In the genomic region with DNA sequence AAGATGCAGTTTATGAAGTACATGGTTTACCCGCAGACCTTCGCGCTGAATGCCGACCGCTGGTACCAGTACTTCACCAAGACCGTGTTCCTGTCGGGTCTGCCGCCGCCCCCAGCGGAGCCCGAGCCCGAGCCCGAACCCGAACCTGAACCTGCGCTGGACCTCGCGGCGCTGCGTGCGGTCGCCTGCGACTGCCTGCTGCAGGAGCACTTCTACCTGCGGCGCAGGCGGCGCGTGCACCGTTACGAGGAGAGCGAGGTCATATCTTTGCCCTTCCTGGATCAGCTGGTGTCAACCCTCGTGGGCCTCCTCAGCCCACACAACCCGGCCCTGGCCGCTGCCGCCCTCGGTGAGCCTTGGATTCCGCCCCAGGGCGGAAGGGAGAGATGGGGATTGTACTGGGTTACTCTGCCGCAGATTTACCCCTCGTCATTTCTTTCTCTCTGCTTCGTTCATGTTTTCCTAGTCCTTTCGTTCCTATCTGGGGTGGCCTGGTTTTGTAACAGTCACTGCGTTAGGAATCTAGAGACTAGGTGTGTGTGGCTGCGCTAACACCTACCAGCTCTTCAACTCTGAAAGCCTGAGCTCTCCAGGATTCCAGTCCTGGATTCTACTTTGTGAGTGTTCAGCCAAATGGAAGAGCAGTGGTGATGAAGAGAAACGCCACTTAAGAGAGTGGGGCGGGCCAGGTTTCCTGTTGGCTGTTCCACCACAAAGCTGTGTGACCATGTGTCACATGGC, we compare ENCODE assay signal across 8 cellular contexts. TPM values are rescaled to one million over a fixed set of nuclear protein-coding genes. Genes with fewer than 3 reads are reported as not detected.
DNase-seq lines count a peak whose midpoint lies in the region; ATAC-seq and TF ChIP-seq lines count a peak whose summit lies in the region.

No MANE protein-coding gene starts in this region.

- H3K36me3 Mint-ChIP-seq in CD8-positive, alpha-beta memory T cell, result peaks cover 0 to 40% (median 3%) of the 10 kb centered on the region in 3 donors
- peaks cover 27% of the 10 kb centered on the region for H3K36me3 Mint-ChIP-seq in activated T-helper 1 cell treated with anti-CD3 and anti-CD28 coated beads, Interleukin-12 subunit alpha, Interleukin-12 subunit beta, Interleukin-2, Interleukin-4 antibody, amounts not matched to agents 30 ng/mL and 10 ng/mL and 1 ng/mL, durations not matched to agents 14 hours and 24 hours and 36 hours (ENCODE audit: low read depth)
- peaks cover 21% of the 10 kb centered on the region for H3K36me3 Mint-ChIP-seq in nephron progenitor cell (ENCODE audit: low read depth)

- peak overlapping the region; percentile 81 to 98 (median 96) for H3K27ac Mint-ChIP-seq in CD8-positive, alpha-beta memory T cell
- H3K27ac Mint-ChIP-seq in activated T-helper 1 cell treated with anti-CD3 and anti-CD28 coated beads, Interleukin-12 subunit alpha, Interleukin-12 subunit beta, Interleukin-2, Interleukin-4 antibody, amounts not matched to agents 30 ng/mL and 10 ng/mL and 1 ng/mL, durations not matched to agents 14 hours and 24 hours and 36 hours, result peak overlapping the region; percentile 98
- peak overlapping the region; percentile 100 for H3K27ac Mint-ChIP-seq in nephron progenitor cell

- no peaks in the 10 kb centered on the region for H3K9me3 Mint-ChIP-seq in CD8-positive, alpha-beta memory T cell
- H3K9me3 Mint-ChIP-seq in activated T-helper 1 cell treated with anti-CD3 and anti-CD28 coated beads, Interleukin-12 subunit alpha, Interleukin-12 subunit beta, Interleukin-2, Interleukin-4 antibody, amounts not matched to agents 30 ng/mL and 10 ng/mL and 1 ng/mL, durations not matched to agents 14 hours and 24 hours and 36 hours, result no peaks in the 10 kb centered on the region
- no peaks in the 10 kb centered on the region for H3K9me3 Mint-ChIP-seq in nephron progenitor cell

- no peaks in the 10 kb centered on the region for H3K9me3 ChIP-seq in CD8-positive, alpha-beta memory T cell (ENCODE audit: low read length)
- no peaks in the 10 kb centered on the region for H3K9me3 ChIP-seq in stomach smooth muscle (ENCODE audit: control insufficient read depth in 2 of 2, low read length in 2 of 2)

- no peak for TF ChIP-seq CTCF in nephron progenitor cell (IDR thresholded peaks at IDR 0.05)

- H3K36me3 ChIP-seq in CD8-positive, alpha-beta memory T cell (ENCODE audit: insufficient read depth, low read length), result peaks cover 12% of the 10 kb centered on the region
- peaks cover 3 to 14% of the 10 kb centered on the region in 2 donors for H3K36me3 ChIP-seq in stomach smooth muscle (ENCODE audit: control insufficient read depth in 2 of 2, insufficient read depth in 2 of 2, low read length in 2 of 2)

- intact Hi-C loops in activated T-helper 1 cell treated with anti-CD3 and anti-CD28 coated beads, Interleukin-12 subunit alpha, Interleukin-12 subunit beta, Interleukin-2, Interleukin-4 antibody, amounts not matched to agents 30 ng/mL and 10 ng/mL and 1 ng/mL, durations not matched to agents 14 hours and 24 hours and 36 hours (cut with micrococcal nuclease), result loop anchor here (2.0 to 10.0 kb wide), 4 partner anchors 1207 to 1745 kb away; partner anchors contain the start of genes NNT and PAIP1

- H3K27me3 ChIP-seq in CD8-positive, alpha-beta memory T cell (ENCODE audit: insufficient read depth, low read length, poor library complexity, severe bottlenecking), result no peaks in the 10 kb centered on the region
- no peaks in the 10 kb centered on the region for H3K27me3 ChIP-seq in stomach smooth muscle (ENCODE audit: control insufficient read depth in 1 of 2, insufficient read depth in 2 of 2, low read length in 2 of 2)

- peak overlapping the region; percentile 91 for H3K27ac ChIP-seq in CD8-positive, alpha-beta memory T cell (ENCODE audit: low read depth, low read length)
- peak overlapping the region; percentile 67 for H3K27ac ChIP-seq in stomach smooth muscle (ENCODE audit: low read length)

- H3K4me1 ChIP-seq in CD8-positive, alpha-beta memory T cell (ENCODE audit: insufficient read depth, low read length), result peaks cover 17% of the 10 kb centered on the region
- no peaks in the 10 kb centered on the region for H3K4me1 ChIP-seq in stomach smooth muscle (ENCODE audit: control insufficient read depth, insufficient read depth, low read length)

- peak overlapping the region; percentile 77 to 95 for H3K9ac ChIP-seq in stomach smooth muscle (ENCODE audit: low read length in 2 of 2)

- peak overlapping the region; percentile 94 for H3K4me3 ChIP-seq in CD8-positive, alpha-beta memory T cell (ENCODE audit: low read length)
- H3K4me3 ChIP-seq in stomach smooth muscle (ENCODE audit: low read length in 2 of 2), result peak overlapping the region; percentile 92 to 100

- peak overlapping the region; percentile 83 to 96 (median 95) for H3K4me3 Mint-ChIP-seq in CD8-positive, alpha-beta memory T cell
- peak overlapping the region; percentile 99 for H3K4me3 Mint-ChIP-seq in activated T-helper 1 cell treated with anti-CD3 and anti-CD28 coated beads, Interleukin-12 subunit alpha, Interleukin-12 subunit beta, Interleukin-2, Interleukin-4 antibody, amounts not matched to agents 30 ng/mL and 10 ng/mL and 1 ng/mL, durations not matched to agents 14 hours and 24 hours and 36 hours
- H3K4me3 Mint-ChIP-seq in nephron progenitor cell, result peak overlapping the region; percentile 99

- POLR2A ChIA-PET in CD8-positive, alpha-beta memory T cell (lab: Charles Lee), result interaction anchor here (1.7 kb wide), 1 partner anchor 1325 kb away, joined by 6 read pairs; the partner anchor contains the start of gene TMEM267

- peak in 4 of 5 donors; percentile 27 to 69 (median 32) for DNase-seq in CD8-positive, alpha-beta memory T cell
- peak; percentile 59 for DNase-seq in NOMO-1 treated with DMSO at 0.1 percent for 48 hours (lab: John Stamatoyannopoulos, UW; ENCODE audit: unreplicated experiment)
- DNase-seq in activated T-helper 1 cell treated with anti-CD3 and anti-CD28 coated beads, Interleukin-12 subunit alpha, Interleukin-12 subunit beta, Interleukin-2, Interleukin-4 antibody, amounts not matched to agents 30 ng/mL and 10 ng/mL and 1 ng/mL, durations not matched to agents 14 hours and 24 hours and 36 hours (ENCODE audit: low spot score), result peak; percentile 29
- DNase-seq in fibroblast of peridontal ligament (ENCODE audit: extremely low read depth), result peak; percentile 54
- peak; percentile 51 for DNase-seq in nephron progenitor cell

- ATAC-seq in GM19452 (IDR thresholded peaks at IDR 0.05; ENCODE audit: unreplicated experiment), result peak; percentile 43
- ATAC-seq in HG03565 (IDR thresholded peaks at IDR 0.05; ENCODE audit: unreplicated experiment), result peak; percentile 30

- H3K4me1 Mint-ChIP-seq in CD8-positive, alpha-beta memory T cell, result peaks cover 38 to 48% (median 46%) of the 10 kb centered on the region in 3 donors
- peaks cover 48% of the 10 kb centered on the region for H3K4me1 Mint-ChIP-seq in activated T-helper 1 cell treated with anti-CD3 and anti-CD28 coated beads, Interleukin-12 subunit alpha, Interleukin-12 subunit beta, Interleukin-2, Interleukin-4 antibody, amounts not matched to agents 30 ng/mL and 10 ng/mL and 1 ng/mL, durations not matched to agents 14 hours and 24 hours and 36 hours (ENCODE audit: low read depth)
- peaks cover 41% of the 10 kb centered on the region for H3K4me1 Mint-ChIP-seq in nephron progenitor cell

- H3K27me3 Mint-ChIP-seq in CD8-positive, alpha-beta memory T cell, result peaks cover 2 to 4% of the 10 kb centered on the region in 2 donors
- H3K27me3 Mint-ChIP-seq in activated T-helper 1 cell treated with anti-CD3 and anti-CD28 coated beads, Interleukin-12 subunit alpha, Interleukin-12 subunit beta, Interleukin-2, Interleukin-4 antibody, amounts not matched to agents 30 ng/mL and 10 ng/mL and 1 ng/mL, durations not matched to agents 14 hours and 24 hours and 36 hours (ENCODE audit: insufficient read depth), result no peaks in the 10 kb centered on the region
- H3K27me3 Mint-ChIP-seq in nephron progenitor cell (ENCODE audit: low read depth, poor library complexity), result no peaks in the 10 kb centered on the region

- CTCF ChIA-PET in CD8-positive, alpha-beta memory T cell (lab: Charles Lee), result no interaction called here

RNA-seq across cellular contexts. Expression of gene MRPS30, which starts 0.6 kb away (rescaled TPM):
- total RNA-seq in CD8-positive, alpha-beta memory T cell, result 10 to 100 TPM; 58.6 to 62.9 TPM
- 65.0 TPM for polyA plus RNA-seq in CD8-positive, alpha-beta memory T cell
- total RNA-seq in activated T-helper 1 cell treated with anti-CD3 and anti-CD28 coated beads, Interleukin-12 subunit alpha, Interleukin-12 subunit beta, Interleukin-2, Interleukin-4 antibody, amounts not matched to agents 30 ng/mL and 10 ng/mL and 1 ng/mL, durations not matched to agents 14 hours and 24 hours and 36 hours, result 62.9 and 63.5 TPM in 2 replicates

Comparison
In these comparisons a context has a peak if more than half of its experiments do, and no peak if none do; other contexts are left out.
1. Peak in every context shown above with its lines: DNase-seq, ATAC-seq, H3K4me3 ChIP-seq and H3K27ac ChIP-seq.